In genomic region chr14:71206766-71207371, GRCh38 we compare ENCODE assay signal across 8 cellular contexts.
DNase-seq lines count a peak whose midpoint lies in the region; ATAC-seq and TF ChIP-seq lines count a peak whose summit lies in the region.

No MANE protein-coding gene starts in this region.

- DNase-seq in NCI-H1417 (lab: John Stamatoyannopoulos, UW) (peak in 2 of 3 experiments; percentile 5 to 29), NCI-H1417 treated with DMSO at 0.1 percent for 48 hours (lab: John Stamatoyannopoulos, UW) (no peak), amygdala (lab: John Stamatoyannopoulos, UW) (peak in 40 of 56 donors; percentile 9 to 71 (median 37)), heart left ventricle (peak in 4 of 5 donors; percentile 70 to 90 (median 78)), thoracic aorta (ENCODE audit: low spot score) (peak; percentile 53), gastrocnemius medialis (no peak), SKM-1 (lab: John Stamatoyannopoulos, UW; ENCODE audit: unreplicated experiment) (no peak)

- H3K27me3 ChIP-seq in heart left ventricle (no peaks in the 10 kb centered on the region), thoracic aorta (replicated peaks; ENCODE audit: insufficient read depth) (no peaks in the 10 kb centered on the region), gastrocnemius medialis (no peaks in the 10 kb centered on the region)

- H3K4me3 ChIP-seq in heart left ventricle (no peak overlapping the region), thoracic aorta (peak overlapping the region; percentile 22), gastrocnemius medialis (no peak overlapping the region)

- WGBS in heart left ventricle, 4 donors = 19 to 41% (median 34%) methylated on average over 6 to 7 of the region's 7 CpGs

- in situ Hi-C loops in gastrocnemius medialis (cut with MboI; ENCODE audit: low sequenced_read_pairs in 4 of 4) = no loop called here

- H3K9me3 ChIP-seq in heart left ventricle (no peaks in the 10 kb centered on the region), thoracic aorta (no peaks in the 10 kb centered on the region), gastrocnemius medialis (no peaks in the 10 kb centered on the region)

- intact Hi-C loops in heart left ventricle (cut with DNase I) = no loop called here
- intact Hi-C loops in gastrocnemius medialis (cut with DNase I; ENCODE audit: low total_unique reads) = no loop called here

- peak; percentile 96 to 100 (median 99) for ATAC-seq in heart left ventricle
- peak; percentile 87 for ATAC-seq in thoracic aorta (ENCODE audit: insufficient number of reproducible peaks, low FRiP score, low read depth)
- no peak for ATAC-seq in GM21515 (IDR thresholded peaks at IDR 0.05; ENCODE audit: unreplicated experiment)
- ATAC-seq in gastrocnemius medialis = no peak

- TF ChIP-seq CTCF in heart left ventricle (IDR thresholded peaks at IDR 0.05) (no peak), thoracic aorta (IDR thresholded peaks at IDR 0.05) (no peak), gastrocnemius medialis (IDR thresholded peaks at IDR 0.05 in 4 of 5, conservative IDR thresholded peaks at IDR 0.05 in 1 of 5) (no peak)

- H3K4me1 ChIP-seq in heart left ventricle (peaks cover 0 to 11% (median 6%) of the 10 kb centered on the region in 12 donors), thoracic aorta (ENCODE audit: control insufficient read depth in 1 of 2, low read depth in 2 of 2) (peaks cover 0 to 14% of the 10 kb centered on the region in 2 donors), gastrocnemius medialis (no peaks in the 10 kb centered on the region)

- TF ChIP-seq POLR2A in heart left ventricle (IDR thresholded peaks at IDR 0.05) = no peak
- no peak for TF ChIP-seq POLR2A in gastrocnemius medialis (IDR thresholded peaks at IDR 0.05)

- H3K36me3 ChIP-seq in heart left ventricle (no peaks in the 10 kb centered on the region), thoracic aorta (no peaks in the 10 kb centered on the region), gastrocnemius medialis (no peaks in the 10 kb centered on the region)

- H3K27ac ChIP-seq in heart left ventricle (peak overlapping the region in 5 of 12 donors; percentile 14 to 44 (median 43)), thoracic aorta (peak overlapping the region; percentile 20 to 60), gastrocnemius medialis (no peak overlapping the region)

Comparison
In these comparisons a context has a peak if more than half of its experiments do, and no peak if none do; other contexts are left out.
1. DNase-seq: peak in NCI-H1417 (2 of 3), amygdala (40 of 56), heart left ventricle (4 of 5) and thoracic aorta (single experiment); none in NCI-H1417 treated with DMSO at 0.1 percent for 48 hours (single experiment), gastrocnemius medialis (0 of 2) and SKM-1 (single experiment).
2. ATAC-seq: peak in heart left ventricle (4 of 4) and thoracic aorta (single experiment); none in GM21515 (single experiment) and gastrocnemius medialis (0 of 2).
3. H3K27ac ChIP-seq: peak in thoracic aorta (2 of 2); none in gastrocnemius medialis (0 of 4).